Comparison of ENCODE assay signal across 3 cellular contexts in genomic region chr10:62410934-62411333, GRCh38. TPM values are rescaled to one million over a fixed set of nuclear protein-coding genes. Genes with fewer than 3 reads are reported as not detected.
"Had no signal": no experiment of that assay in that cellular context is flagged by ENCODE, and none has a peak within 500 bp of the region (broad histone marks: within the 10 kb centered on the region; RNA-seq: fewer than 3 reads in every experiment).

No MANE protein-coding gene starts in this region.

RNA-seq across cellular contexts. Expression of gene ZNF365, which starts 36.8 kb away (rescaled TPM):
- total RNA-seq: OCI-LY7, Right ventricle myocardium inferior, Right ventricle myocardium superior had no signal
